Comparison of ENCODE assay signal across 16 cellular contexts in the genomic region with DNA sequence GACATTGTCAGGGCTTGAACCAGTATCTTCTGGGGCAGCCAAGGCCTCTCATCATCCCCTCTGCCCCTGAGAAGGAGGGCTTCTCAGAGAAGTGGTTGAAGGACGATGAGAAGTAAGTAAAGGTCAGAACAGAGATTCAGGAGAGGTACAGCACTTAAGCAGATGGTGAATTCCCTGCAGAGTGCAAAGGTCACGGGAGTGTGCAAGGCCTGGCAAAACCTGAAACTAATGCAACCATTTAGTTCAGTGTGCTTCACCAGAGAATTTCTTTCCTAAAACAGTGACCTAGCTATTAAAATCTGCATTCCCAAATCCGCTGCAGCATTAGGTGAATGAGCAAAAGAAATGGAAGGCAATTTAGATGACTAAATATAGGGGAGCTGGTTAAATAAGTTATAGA. TPM values are rescaled to one million over a fixed set of nuclear protein-coding genes. Genes with fewer than 3 reads are reported as not detected.
DNase-seq lines count a peak whose midpoint lies in the region; ATAC-seq and TF ChIP-seq lines count a peak whose summit lies in the region.
"Had no signal": no experiment of that assay in that cellular context is flagged by ENCODE, and none has a peak within 500 bp of the region (broad histone marks: within the 10 kb centered on the region; RNA-seq: fewer than 3 reads in every experiment).

No MANE protein-coding gene starts in this region.

- no peak for ATAC-seq in central memory CD8-positive, alpha-beta T cell (replicated peaks; ENCODE audit: extremely low read depth, poor library complexity, severe bottlenecking)
- no peak for ATAC-seq in GM21717 (IDR thresholded peaks at IDR 0.05; ENCODE audit: unreplicated experiment)
- ATAC-seq: body of pancreas had no signal

- no peak for TF ChIP-seq CTCF in nephron progenitor cell (IDR thresholded peaks at IDR 0.05)

- peaks cover 71% of the 10 kb centered on the region for H3K4me1 Mint-ChIP-seq in T-helper 1 cell treated with Interleukin-12 subunit alpha and Interleukin-12 subunit beta and Interleukin-4 antibody, amounts not matched to agents 30 μg/mL and 1 μg/mL, for 36 hours (ENCODE audit: low read depth)
- H3K4me1 Mint-ChIP-seq in CD4-positive, alpha-beta memory T cell = peaks cover 74 to 97% (median 87%) of the 10 kb centered on the region in 4 donors
- H3K4me1 Mint-ChIP-seq in central memory CD8-positive, alpha-beta T cell = peaks cover 90% of the 10 kb centered on the region
- peaks cover 25% of the 10 kb centered on the region for H3K4me1 Mint-ChIP-seq in nephron progenitor cell

- H3K36me3 ChIP-seq in CD4-positive, alpha-beta memory T cell (ENCODE audit: insufficient read depth, low read length) = no peaks in the 10 kb centered on the region
- H3K36me3 ChIP-seq: tibial nerve had no signal

- H3K4me1 ChIP-seq in CD4-positive, alpha-beta memory T cell (ENCODE audit: insufficient read depth, low read length) = peaks cover 94% of the 10 kb centered on the region

- intact Hi-C loops in CD4-positive, alpha-beta memory T cell (cut with micrococcal nuclease) = no loop called here

- no peak overlapping the region for H3K27ac ChIP-seq in CD4-positive, alpha-beta memory T cell (ENCODE audit: low read depth, low read length)
- H3K27ac ChIP-seq: BLaER1, body of pancreas, HL-60, tibial nerve had no signal

- H3K4me3 ChIP-seq in CD4-positive, alpha-beta memory T cell (ENCODE audit: low read length in 2 of 2) = no peak overlapping the region
- H3K4me3 ChIP-seq: BLaER1, body of pancreas, tibial nerve had no signal

- no peak overlapping the region for H3K4me3 Mint-ChIP-seq in T-helper 1 cell treated with Interleukin-12 subunit alpha and Interleukin-12 subunit beta and Interleukin-4 antibody, amounts not matched to agents 30 μg/mL and 1 μg/mL, for 36 hours
- H3K4me3 Mint-ChIP-seq in CD4-positive, alpha-beta memory T cell = peak overlapping the region in 6 of 8 donors; percentile 10 to 66 (median 29)
- H3K4me3 Mint-ChIP-seq in central memory CD8-positive, alpha-beta T cell = peak overlapping the region; percentile 40
- H3K4me3 Mint-ChIP-seq in nephron progenitor cell = no peak overlapping the region

- CTCF ChIA-PET in CD4-positive, alpha-beta memory T cell (lab: Charles Lee; ENCODE audit: partially characterized antibody) = interaction anchor here (1.1 kb wide), 2 partner anchors 22 to 154 kb away, joined by 3 read pairs; no protein-coding TSS in a partner anchor

- POLR2A ChIA-PET in CD4-positive, alpha-beta memory T cell (lab: Charles Lee; ENCODE audit: partially characterized antibody) = interaction anchor here (4.5 to 10.8 kb wide), 4 partner anchors 11 to 58 kb away, joined by 41 to 238 read pairs (median 122); a partner anchor contains a TSS

- H3K27me3 ChIP-seq in CD4-positive, alpha-beta memory T cell (ENCODE audit: insufficient read depth, low read length) = no peaks in the 10 kb centered on the region
- H3K27me3 ChIP-seq: BLaER1, body of pancreas, tibial nerve had no signal

- peak overlapping the region; percentile 62 for H3K27ac Mint-ChIP-seq in T-helper 1 cell treated with Interleukin-12 subunit alpha and Interleukin-12 subunit beta and Interleukin-4 antibody, amounts not matched to agents 30 μg/mL and 1 μg/mL, for 36 hours
- peak overlapping the region; percentile 8 to 97 (median 66) for H3K27ac Mint-ChIP-seq in CD4-positive, alpha-beta memory T cell
- H3K27ac Mint-ChIP-seq in central memory CD8-positive, alpha-beta T cell (ENCODE audit: low read depth) = no peak overlapping the region
- H3K27ac Mint-ChIP-seq in nephron progenitor cell = peak overlapping the region; percentile 84

- no peaks in the 10 kb centered on the region for H3K9me3 ChIP-seq in CD4-positive, alpha-beta memory T cell (ENCODE audit: control insufficient read depth in 1 of 2, low read length in 2 of 2)
- H3K9me3 ChIP-seq: BLaER1, body of pancreas, tibial nerve had no signal

- H3K36me3 Mint-ChIP-seq in T-helper 1 cell treated with Interleukin-12 subunit alpha and Interleukin-12 subunit beta and Interleukin-4 antibody, amounts not matched to agents 30 μg/mL and 1 μg/mL, for 36 hours (ENCODE audit: low read depth) = peaks cover 20% of the 10 kb centered on the region
- peaks cover 1 to 13% of the 10 kb centered on the region in 2 donors for H3K36me3 Mint-ChIP-seq in CD4-positive, alpha-beta memory T cell
- peaks cover 4% of the 10 kb centered on the region for H3K36me3 Mint-ChIP-seq in central memory CD8-positive, alpha-beta T cell (ENCODE audit: insufficient read depth)
- no peaks in the 10 kb centered on the region for H3K36me3 Mint-ChIP-seq in nephron progenitor cell (ENCODE audit: low read depth)

- no peaks in the 10 kb centered on the region for H3K27me3 Mint-ChIP-seq in T-helper 1 cell treated with Interleukin-12 subunit alpha and Interleukin-12 subunit beta and Interleukin-4 antibody, amounts not matched to agents 30 μg/mL and 1 μg/mL, for 36 hours (ENCODE audit: low read depth)
- H3K27me3 Mint-ChIP-seq in CD4-positive, alpha-beta memory T cell = no peaks in the 10 kb centered on the region
- no peaks in the 10 kb centered on the region for H3K27me3 Mint-ChIP-seq in central memory CD8-positive, alpha-beta T cell
- peaks cover 14% of the 10 kb centered on the region for H3K27me3 Mint-ChIP-seq in nephron progenitor cell (ENCODE audit: low read depth, poor library complexity)

- DNase-seq in T-helper 1 cell (no peak), nephron progenitor cell (peak; percentile 19), NCI-H2227 (lab: John Stamatoyannopoulos, UW; ENCODE audit: unreplicated experiment) (no peak)
- no peak for DNase-seq in CD4-positive, alpha-beta memory T cell
- DNase-seq in central memory CD8-positive, alpha-beta T cell (ENCODE audit: low spot score in 2 of 2) = no peak
- no peak for DNase-seq in stimulated activated CD4-positive, alpha-beta T cell treated with anti-CD3 and anti-CD28 coated beads, Interleukin-1b, Interleukin-23, amount 100 ng/mL, for 48 hours
- DNase-seq: activated naive CD4-positive, alpha-beta T cell treated with Interleukin-2 at 50 U/mL for 16 hours; NCI-H1694; NCI-H446 treated with DMSO at 0.1 percent for 48 hours; RPMI8226 had no signal

- no peaks in the 10 kb centered on the region for H3K9me3 Mint-ChIP-seq in T-helper 1 cell treated with Interleukin-12 subunit alpha and Interleukin-12 subunit beta and Interleukin-4 antibody, amounts not matched to agents 30 μg/mL and 1 μg/mL, for 36 hours
- H3K9me3 Mint-ChIP-seq in CD4-positive, alpha-beta memory T cell = no peaks in the 10 kb centered on the region
- no peaks in the 10 kb centered on the region for H3K9me3 Mint-ChIP-seq in central memory CD8-positive, alpha-beta T cell
- H3K9me3 Mint-ChIP-seq in nephron progenitor cell = no peaks in the 10 kb centered on the region

RNA-seq across cellular contexts. Expression of a gene that starts 58.4 kb away (rescaled TPM):
- 10 to 100 TPM; 25.9 to 28.3 TPM for total RNA-seq in CD4-positive, alpha-beta memory T cell
- polyA plus RNA-seq in CD4-positive, alpha-beta memory T cell = 1 to 10 TPM; 1.1 to 8.8 TPM

Comparison
In these comparisons a context has a peak if more than half of its experiments do, and no peak if none do; other contexts are left out.
1. H3K4me3 Mint-ChIP-seq: peak in CD4-positive, alpha-beta memory T cell (6 of 8) and central memory CD8-positive, alpha-beta T cell (single experiment); none in T-helper 1 cell treated with Interleukin-12 subunit alpha and Interleukin-12 subunit beta and Interleukin-4 antibody, amounts not matched to agents 30 μg/mL and 1 μg/mL, for 36 hours (single experiment) and nephron progenitor cell (single experiment).